Comparison of ENCODE assay signal across 20 cellular contexts in genomic region chr17:14058051-14058450, GRCh38.
"Had no signal": no experiment of that assay in that cellular context is flagged by ENCODE, and none has a peak within 500 bp of the region (broad histone marks: within the 10 kb centered on the region; RNA-seq: fewer than 3 reads in every experiment).

No MANE protein-coding gene starts in this region.

- H3K4me3 Mint-ChIP-seq: activated CD4-positive, alpha-beta T cell treated with anti-CD3 and anti-CD28 coated beads, Interleukin-2, amount 10 ng/mL, durations not matched to agents 7 days and 5 days; activated CD8-positive, alpha-beta T cell treated with anti-CD3 and anti-CD28 coated beads, Interleukin-2, amount 10 ng/mL, durations not matched to agents 7 days and 5 days; activated T-cell treated with anti-CD3 and anti-CD28 coated beads, Interleukin-2, amount 50 U/mL, for 24 hours; naive thymus-derived CD4-positive, alpha-beta T cell; neural progenitor cell; stimulated activated effector memory CD8-positive, alpha-beta T cell treated with anti-CD3 and anti-CD28 coated beads, Interleukin-12 subunit alpha, Interleukin-12 subunit beta, amount 100 ng/mL, for 72 hours had no signal

- H3K4me3 ChIP-seq: esophagus squamous epithelium, neural progenitor cell, psoas muscle, right lobe of liver, smooth muscle cell, stomach had no signal

- H3K27ac ChIP-seq: esophagus squamous epithelium, neural progenitor cell, psoas muscle, right lobe of liver, stomach had no signal

- H2AFZ ChIP-seq: neural progenitor cell had no signal

- H3K27me3 Mint-ChIP-seq: activated CD4-positive, alpha-beta T cell treated with anti-CD3 and anti-CD28 coated beads, Interleukin-2, amount 10 ng/mL, durations not matched to agents 7 days and 5 days; activated T-cell treated with anti-CD3 and anti-CD28 coated beads, Interleukin-2, amount 50 U/mL, for 24 hours; naive thymus-derived CD4-positive, alpha-beta T cell had no signal

- ATAC-seq: activated CD8-positive, alpha-beta T cell treated with anti-CD3 and anti-CD28 coated beads, Interleukin-2, amount 10 ng/mL, durations not matched to agents 7 days and 5 days; left cardiac atrium; naive thymus-derived CD4-positive, alpha-beta T cell; psoas muscle; right lobe of liver; stimulated activated effector memory CD8-positive, alpha-beta T cell treated with anti-CD3 and anti-CD28 coated beads, Interleukin-12 subunit alpha, Interleukin-12 subunit beta, amount 100 ng/mL, for 72 hours had no signal

- H3K4me1 Mint-ChIP-seq: neural progenitor cell; stimulated activated effector memory CD8-positive, alpha-beta T cell treated with anti-CD3 and anti-CD28 coated beads, Interleukin-12 subunit alpha, Interleukin-12 subunit beta, amount 100 ng/mL, for 72 hours had no signal

- H3K27me3 ChIP-seq: esophagus squamous epithelium, neural progenitor cell, right lobe of liver, stomach had no signal

- H3K9me3 ChIP-seq: esophagus squamous epithelium, psoas muscle, right lobe of liver, stomach had no signal

- H3K4me1 ChIP-seq: neural progenitor cell had no signal

- H3K4me2 ChIP-seq: neural progenitor cell, smooth muscle cell had no signal

- H3K9me3 Mint-ChIP-seq: activated T-cell treated with anti-CD3 and anti-CD28 coated beads, Interleukin-2, amount 50 U/mL, for 24 hours had no signal

- H3K27ac Mint-ChIP-seq: activated CD4-positive, alpha-beta T cell treated with anti-CD3 and anti-CD28 coated beads, Interleukin-2, amount 10 ng/mL, durations not matched to agents 7 days and 5 days; activated CD8-positive, alpha-beta T cell treated with anti-CD3 and anti-CD28 coated beads, Interleukin-2, amount 10 ng/mL, durations not matched to agents 7 days and 5 days; activated T-cell treated with anti-CD3 and anti-CD28 coated beads, Interleukin-2, amount 50 U/mL, for 24 hours; activated T-helper 2 cell treated with anti-CD3 and anti-CD28 coated beads, Interferon-gamma antibody, Interleukin-2, Interleukin-4, amounts not matched to agents 10 μg/mL and 5 μg/mL and 100 μg/mL, durations not matched to agents 14 hours and 24 hours and 36 hours; naive thymus-derived CD4-positive, alpha-beta T cell; neural progenitor cell; stimulated activated effector memory CD8-positive, alpha-beta T cell treated with anti-CD3 and anti-CD28 coated beads, Interleukin-12 subunit alpha, Interleukin-12 subunit beta, amount 100 ng/mL, for 72 hours had no signal

- H3K36me3 ChIP-seq: neural progenitor cell, right lobe of liver had no signal

- DNase-seq: activated CD4-positive, alpha-beta T cell treated with anti-CD3 and anti-CD28 coated beads, Interleukin-2, amount 10 ng/mL, durations not matched to agents 7 days and 5 days; activated CD8-positive, alpha-beta T cell treated with anti-CD3 and anti-CD28 coated beads, Interleukin-2, amount 10 ng/mL, durations not matched to agents 7 days and 5 days; activated naive CD4-positive, alpha-beta T cell treated with Interleukin-2 at 50 U/mL for 16 hours; activated T-cell treated with anti-CD3 and anti-CD28 coated beads, Interleukin-2, amount 50 U/mL, for 24 hours; aorta; dermis blood vessel endothelial cell; effector memory CD4-positive, alpha-beta T cell; esophagus squamous epithelium; left cardiac atrium; mesendoderm; naive thymus-derived CD4-positive, alpha-beta T cell; psoas muscle; right lobe of liver; stimulated activated CD4-positive, alpha-beta T cell treated with anti-CD3 and anti-CD28 coated beads, Interleukin-4, amount 100 ng/mL, for 1 hour; stomach; T1000 had no signal
